8 cellular contexts compared by ENCODE assay signal in the genomic region with DNA sequence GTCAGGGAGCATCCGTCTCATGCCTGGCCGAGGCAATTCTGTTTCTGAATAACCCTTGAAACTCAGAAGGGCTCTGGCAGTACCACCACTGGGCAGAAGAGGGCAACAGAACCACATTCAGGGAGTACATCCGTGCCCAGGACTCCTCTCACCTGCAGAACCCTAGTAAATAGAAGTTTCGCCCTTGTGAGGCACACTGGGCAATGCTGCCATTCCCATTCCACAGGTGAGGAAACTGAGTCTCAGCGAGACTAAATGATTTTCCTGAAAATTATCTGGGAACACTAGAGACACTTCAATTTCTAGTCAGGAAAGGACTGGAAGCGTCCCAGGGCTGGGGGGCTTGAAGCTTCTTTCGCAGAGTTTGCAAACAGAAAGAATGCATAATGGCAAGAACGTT.
A peak's percentile ranks its signal among the peaks of the same experiment; 100 is the strongest.
DNase-seq lines count a peak whose midpoint lies in the region; ATAC-seq and TF ChIP-seq lines count a peak whose summit lies in the region.

No MANE protein-coding gene starts in this region.

- TF ChIP-seq POLR2A in esophagus squamous epithelium (IDR thresholded peaks at IDR 0.05) (no peak), suprapubic skin (IDR thresholded peaks at IDR 0.05) (no peak)

- peaks cover 15% of the 10 kb centered on the region for H3K4me1 Mint-ChIP-seq in nephron progenitor cell

- no peak overlapping the region for H3K27ac Mint-ChIP-seq in nephron progenitor cell

- no peaks in the 10 kb centered on the region for H3K9me2 ChIP-seq in OCI-LY7 (ENCODE audit: insufficient read depth, low read length)

- H3K4me3 Mint-ChIP-seq in nephron progenitor cell = no peak overlapping the region

- H3K36me3 ChIP-seq in BJ (ENCODE audit: control insufficient read depth, insufficient read depth, low read length) = no peaks in the 10 kb centered on the region
- no peaks in the 10 kb centered on the region for H3K36me3 ChIP-seq in OCI-LY7 (ENCODE audit: insufficient read depth, low read length)
- H3K36me3 ChIP-seq in esophagus squamous epithelium = no peaks in the 10 kb centered on the region
- H3K36me3 ChIP-seq in suprapubic skin = no peaks in the 10 kb centered on the region

- no peak overlapping the region for H2AFZ ChIP-seq in OCI-LY7 (ENCODE audit: low read length)

- BruUV-seq in OCI-LY7 (replicated peaks; lab: Mats Ljungman, UMichigan) = no TSS peak

- H4K20me1 ChIP-seq in OCI-LY7 (ENCODE audit: insufficient read depth, low read length) = no peaks in the 10 kb centered on the region

- DNase-seq in BJ (ENCODE audit: low read depth) = no peak
- DNase-seq in GM19238 (ENCODE audit: insufficient read length, low spot score) = peak; percentile 40
- DNase-seq in OCI-LY7 (ENCODE audit: low spot score) = peak; percentile 36
- DNase-seq in activated T-cell treated with anti-CD3 and anti-CD28 coated beads for 4 hours = peak; percentile 69
- DNase-seq in esophagus squamous epithelium (lab: John Stamatoyannopoulos, UW) = no peak
- DNase-seq in nephron progenitor cell = peak; percentile 76
- peak in 1 of 2 donors; percentile 68 for DNase-seq in suprapubic skin (ENCODE audit: low spot score in 2 of 2)

- H3K36me3 Mint-ChIP-seq in nephron progenitor cell (ENCODE audit: low read depth) = no peaks in the 10 kb centered on the region

- H3K79me2 ChIP-seq in OCI-LY7 (ENCODE audit: insufficient read depth, low read depth, low read length) = no peaks in the 10 kb centered on the region

- TF ChIP-seq EP300 in suprapubic skin (IDR thresholded peaks at IDR 0.05) = no peak

- no peaks in the 10 kb centered on the region for H3K9me3 Mint-ChIP-seq in nephron progenitor cell

- peaks cover 5% of the 10 kb centered on the region for H3K27me3 Mint-ChIP-seq in nephron progenitor cell (ENCODE audit: low read depth, poor library complexity)

- peak; percentile 96 for TF ChIP-seq CTCF in BJ (IDR thresholded peaks at IDR 0.05; ENCODE audit: insufficient read depth, low read depth, low read length)
- TF ChIP-seq CTCF in OCI-LY7 (conservative IDR thresholded peaks at IDR 0.05; ENCODE audit: low read length) = peak; percentile 71
- peak; percentile 31 to 94 (median 85) for TF ChIP-seq CTCF in esophagus squamous epithelium (IDR thresholded peaks at IDR 0.05)
- peak; percentile 92 for TF ChIP-seq CTCF in nephron progenitor cell (IDR thresholded peaks at IDR 0.05)
- peak; percentile 57 to 87 for TF ChIP-seq CTCF in suprapubic skin (IDR thresholded peaks at IDR 0.05)

- H3K27ac ChIP-seq in OCI-LY7 (ENCODE audit: low read depth, low read length, poor library complexity, severe bottlenecking) (no peak overlapping the region), esophagus squamous epithelium (no peak overlapping the region), suprapubic skin (no peak overlapping the region)

- POLR2A ChIA-PET in BJ (lab: Charles Lee) (no interaction called here), OCI-LY7 (lab: Charles Lee) (interaction anchor here (0.6 kb wide), 1 partner anchor 58 kb away, joined by 3 read pairs; no protein-coding TSS in a partner anchor)

- H3K9me3 ChIP-seq in OCI-LY7 (ENCODE audit: low read length) (no peaks in the 10 kb centered on the region), esophagus squamous epithelium (no peaks in the 10 kb centered on the region), suprapubic skin (no peaks in the 10 kb centered on the region)

- intact Hi-C loops in OCI-LY7 (cut with micrococcal nuclease; ENCODE audit: unreplicated experiment) (loop anchor here (1.0 to 2.0 kb wide), 2 partner anchors 88 to 276 kb away; no protein-coding TSS in a partner anchor), esophagus squamous epithelium (cut with DNase I) (loop anchor here (5.0 kb wide), 1 partner anchor 86 kb away; no protein-coding TSS in a partner anchor)

- CTCF ChIA-PET in BJ (lab: Yijun Ruan, JAX) = interaction anchor here (0.7 to 12.0 kb wide), 24 partner anchors 11 to 246 kb away, joined by 3 to 162 read pairs (median 5); no protein-coding TSS in a partner anchor
- CTCF ChIA-PET in OCI-LY7 (lab: Charles Lee; ENCODE audit: unreplicated experiment) = no interaction called here

- WGBS in esophagus squamous epithelium, 2 donors = 42 to 47% methylated on average over 6 to 8 of the region's 8 CpGs
- 44% methylated on average over 8 of the region's 8 CpGs for WGBS in suprapubic skin

- H3K4me3 ChIP-seq in BJ (ENCODE audit: low read depth, low read length) (no peak overlapping the region), OCI-LY7 (ENCODE audit: low read depth, low read length, poor library complexity, severe bottlenecking) (no peak overlapping the region), esophagus squamous epithelium (no peak overlapping the region), suprapubic skin (no peak overlapping the region)

- H3K4me1 ChIP-seq in OCI-LY7 (ENCODE audit: insufficient read depth, low read length, poor library complexity, severe bottlenecking) (no peaks in the 10 kb centered on the region), esophagus squamous epithelium (no peaks in the 10 kb centered on the region), suprapubic skin (no peaks in the 10 kb centered on the region)

- peak; percentile 88 for ATAC-seq in HG03520 (IDR thresholded peaks at IDR 0.05; ENCODE audit: unreplicated experiment)

- no peaks in the 10 kb centered on the region for H3K27me3 ChIP-seq in BJ (ENCODE audit: control insufficient read depth, insufficient read depth, low read length)
- no peaks in the 10 kb centered on the region for H3K27me3 ChIP-seq in esophagus squamous epithelium
- no peaks in the 10 kb centered on the region for H3K27me3 ChIP-seq in suprapubic skin

- no peak overlapping the region for H3K4me2 ChIP-seq in OCI-LY7 (ENCODE audit: low read length)

Comparison
In these comparisons a context has a peak if more than half of its experiments do, and no peak if none do; other contexts are left out.
1. DNase-seq: peak in GM19238 (single experiment), OCI-LY7 (single experiment), activated T-cell treated with anti-CD3 and anti-CD28 coated beads for 4 hours (single experiment) and nephron progenitor cell (single experiment); none in BJ (single experiment) and esophagus squamous epithelium (single experiment).
2. Peak in every context shown above with its lines, with median percentiles within 50 percentile points of each other: CTCF ChIP-seq.